ENCODE assay signal across 20 cellular contexts in the genomic region with DNA sequence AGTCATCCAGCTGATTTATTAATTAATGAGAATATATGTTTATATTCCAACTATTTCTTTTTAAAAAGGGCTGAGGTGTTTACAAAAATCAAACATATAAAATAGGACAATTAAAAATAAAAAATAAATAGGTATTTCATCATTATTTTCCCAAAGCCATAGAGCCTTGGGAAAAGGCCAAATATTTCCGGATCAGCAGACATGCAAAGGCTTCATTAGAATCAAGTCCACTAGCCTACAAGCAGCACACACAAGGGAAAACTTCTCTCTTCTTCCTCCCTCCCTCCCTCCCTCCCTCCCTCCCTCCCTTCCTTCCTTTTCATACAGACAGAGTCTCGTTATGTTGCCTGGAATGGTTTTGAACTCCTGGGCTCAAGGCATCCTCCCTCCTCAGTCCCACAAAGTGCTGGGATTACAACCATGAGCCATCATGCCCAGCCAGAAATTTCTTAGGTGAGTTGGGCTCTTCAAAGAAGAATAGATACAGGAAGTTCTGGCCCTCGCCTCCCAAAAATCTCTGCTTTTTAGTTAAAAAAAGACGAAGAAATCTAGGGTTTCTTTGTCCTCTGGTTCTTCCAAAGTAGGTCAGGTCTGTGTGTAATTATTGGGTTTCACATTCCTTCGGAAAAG.
DNase-seq lines count a peak whose midpoint lies in the region; ATAC-seq, FAIRE-seq and TF ChIP-seq lines count a peak whose summit lies in the region.
"Had no signal": no experiment of that assay in that cellular context is flagged by ENCODE, and none has a peak within 500 bp of the region (broad histone marks: within the 10 kb centered on the region; RNA-seq: fewer than 3 reads in every experiment).

No MANE protein-coding gene starts in this region.

- H3K9me3 Mint-ChIP-seq in astrocyte (ENCODE audit: unreplicated experiment): no peaks in the 10 kb centered on the region
- no peaks in the 10 kb centered on the region for H3K9me3 Mint-ChIP-seq in activated CD4-positive, alpha-beta T cell treated with anti-CD3 and anti-CD28 coated beads for 36 hours (ENCODE audit: low read depth)
- H3K9me3 Mint-ChIP-seq: activated CD8-positive, alpha-beta T cell treated with anti-CD3 and anti-CD28 coated beads for 36 hours; activated T-cell treated with anti-CD3 and anti-CD28 coated beads, Interleukin-2, amount 50 U/mL, for 72 hours; HFFc6; natural killer cell had no signal

- TF ChIP-seq POLR2A in gastroesophageal sphincter (IDR thresholded peaks at IDR 0.05): no peak

- no peak for FAIRE-seq in astrocyte (lab: Jason Lieb, UNC)
- FAIRE-seq: endometrium, HepG2 had no signal

- no peak for TF ChIP-seq EP300 in gastroesophageal sphincter (IDR thresholded peaks at IDR 0.05)

- ATAC-seq in HG03097 (IDR thresholded peaks at IDR 0.05; ENCODE audit: low FRiP score, unreplicated experiment) (no peak), gastroesophageal sphincter (no peak)
- no peak for ATAC-seq in activated CD4-positive, alpha-beta T cell treated with anti-CD3 and anti-CD28 coated beads for 36 hours
- ATAC-seq: activated CD8-positive, alpha-beta T cell treated with anti-CD3 and anti-CD28 coated beads for 36 hours; activated T-cell treated with anti-CD3 and anti-CD28 coated beads, Interleukin-2, amount 50 U/mL, for 72 hours; HepG2; natural killer cell; Right ventricle myocardium inferior had no signal

- H3K4me3 Mint-ChIP-seq in astrocyte (ENCODE audit: unreplicated experiment): no peak overlapping the region
- no peak overlapping the region for H3K4me3 Mint-ChIP-seq in activated CD4-positive, alpha-beta T cell treated with anti-CD3 and anti-CD28 coated beads for 36 hours
- H3K4me3 Mint-ChIP-seq: activated CD8-positive, alpha-beta T cell treated with anti-CD3 and anti-CD28 coated beads for 36 hours; activated naive CD8-positive, alpha-beta T cell; activated T-cell treated with anti-CD3 and anti-CD28 coated beads, Interleukin-2, amount 50 U/mL, for 72 hours; HFFc6; natural killer cell had no signal

- peaks cover 2% of the 10 kb centered on the region for H3K36me3 Mint-ChIP-seq in astrocyte (ENCODE audit: low read depth, unreplicated experiment)
- H3K36me3 Mint-ChIP-seq in activated CD4-positive, alpha-beta T cell treated with anti-CD3 and anti-CD28 coated beads for 36 hours (ENCODE audit: low read depth): peaks cover 4% of the 10 kb centered on the region
- H3K36me3 Mint-ChIP-seq: natural killer cell had no signal

- H3K9ac ChIP-seq in astrocyte (ENCODE audit: low read length): no peak overlapping the region

- H4K20me1 ChIP-seq in astrocyte (ENCODE audit: insufficient read depth, low read length): peaks cover 16% of the 10 kb centered on the region

- no peak overlapping the region for H2AFZ ChIP-seq in astrocyte (ENCODE audit: low read depth, low read length)

- H3K36me3 ChIP-seq in astrocyte (ENCODE audit: insufficient read depth, low read length) (no peaks in the 10 kb centered on the region), neutrophil (no peaks in the 10 kb centered on the region), gastroesophageal sphincter (no peaks in the 10 kb centered on the region)
- H3K36me3 ChIP-seq: MG63 had no signal

- H3K27ac Mint-ChIP-seq in astrocyte (ENCODE audit: unreplicated experiment): peak overlapping the region; percentile 72
- no peak overlapping the region for H3K27ac Mint-ChIP-seq in activated CD4-positive, alpha-beta T cell treated with anti-CD3 and anti-CD28 coated beads for 36 hours
- H3K27ac Mint-ChIP-seq: activated CD8-positive, alpha-beta T cell treated with anti-CD3 and anti-CD28 coated beads for 36 hours; activated naive CD8-positive, alpha-beta T cell; activated T-cell treated with anti-CD3 and anti-CD28 coated beads, Interleukin-2, amount 50 U/mL, for 72 hours; HFFc6 had no signal

- H3K27ac ChIP-seq in astrocyte (ENCODE audit: low read depth, low read length) (no peak overlapping the region), neutrophil (peak overlapping the region; percentile 23), gastroesophageal sphincter (no peak overlapping the region)

- no peak for TF ChIP-seq CTCF in astrocyte (IDR thresholded peaks at IDR 0.05; ENCODE audit: insufficient read depth, low read depth, low read length)
- TF ChIP-seq CTCF in fibroblast of pulmonary artery (IDR thresholded peaks at IDR 0.05; ENCODE audit: low read length, missing control alignments): no peak
- TF ChIP-seq CTCF in neutrophil (IDR thresholded peaks at IDR 0.05): no peak
- TF ChIP-seq CTCF in gastroesophageal sphincter (IDR thresholded peaks at IDR 0.05): no peak

- WGBS in gastroesophageal sphincter (ENCODE audit: low coverage in 1 of 2), 2 donors: 50 to 77% methylated on average over 3 to 5 of the region's 5 CpGs

- H3K9me3 ChIP-seq in astrocyte (ENCODE audit: insufficient read depth, low read depth, low read length): no peaks in the 10 kb centered on the region
- no peaks in the 10 kb centered on the region for H3K9me3 ChIP-seq in neutrophil
- H3K9me3 ChIP-seq in gastroesophageal sphincter: no peaks in the 10 kb centered on the region
- H3K9me3 ChIP-seq: MG63 had no signal

- no peak overlapping the region for H3K4me3 ChIP-seq in astrocyte (ENCODE audit: insufficient read depth, low read depth, low read length)
- H3K4me3 ChIP-seq in fibroblast of pulmonary artery (replicated peaks; ENCODE audit: low read depth, low read length): no peak overlapping the region
- no peak overlapping the region for H3K4me3 ChIP-seq in neutrophil (ENCODE audit: low read depth in 1 of 2, low read length in 1 of 2)
- H3K4me3 ChIP-seq in gastroesophageal sphincter: no peak overlapping the region
- H3K4me3 ChIP-seq: MG63 had no signal

- no peaks in the 10 kb centered on the region for H3K4me1 ChIP-seq in astrocyte (ENCODE audit: insufficient read depth, low read length)
- H3K4me1 ChIP-seq in neutrophil (ENCODE audit: control insufficient read depth in 1 of 2, insufficient read depth in 1 of 2, low read depth in 1 of 2, low read length in 1 of 2): peaks cover 43 to 58% of the 10 kb centered on the region in 2 experiments
- peaks cover 2 to 37% (median 7%) of the 10 kb centered on the region in 3 donors for H3K4me1 ChIP-seq in gastroesophageal sphincter

- DNase-seq in ELF-1 (ENCODE audit: low read depth, low spot score): peak; percentile 40
- no peak for DNase-seq in astrocyte (ENCODE audit: low read depth)
- peak; percentile 44 for DNase-seq in fibroblast of pulmonary artery (ENCODE audit: low read depth)
- no peak for DNase-seq in stimulated activated CD4-positive, alpha-beta T cell treated with anti-CD3 and anti-CD28 coated beads, Interleukin-4, amount 100 ng/mL, for 4 hours
- DNase-seq in activated CD4-positive, alpha-beta T cell treated with anti-CD3 and anti-CD28 coated beads for 36 hours: no peak
- DNase-seq: activated CD8-positive, alpha-beta T cell treated with anti-CD3 and anti-CD28 coated beads for 36 hours; activated T-cell treated with anti-CD3 and anti-CD28 coated beads, Interleukin-2, amount 50 U/mL, for 72 hours; EL; glutamatergic neuron; HFFc6; MG63; natural killer cell; T-helper 1 cell had no signal

- no peak overlapping the region for H3K4me2 ChIP-seq in astrocyte (ENCODE audit: low read length)

- peaks cover 6% of the 10 kb centered on the region for H3K79me2 ChIP-seq in astrocyte (ENCODE audit: insufficient read depth, low read length)

- peaks cover 6% of the 10 kb centered on the region for H3K4me1 Mint-ChIP-seq in astrocyte (ENCODE audit: low read depth, unreplicated experiment)
- H3K4me1 Mint-ChIP-seq in activated CD4-positive, alpha-beta T cell treated with anti-CD3 and anti-CD28 coated beads for 36 hours: peaks cover 36% of the 10 kb centered on the region

- intact Hi-C loops in activated CD4-positive, alpha-beta T cell treated with anti-CD3 and anti-CD28 coated beads for 36 hours (cut with DNase I, micrococcal nuclease): no loop called here

- POLR2A ChIA-PET in activated CD4-positive, alpha-beta T cell treated with anti-CD3 and anti-CD28 coated beads for 36 hours (lab: Charles Lee): no interaction called here

- CTCF ChIA-PET in activated CD4-positive, alpha-beta T cell treated with anti-CD3 and anti-CD28 coated beads for 36 hours (lab: Charles Lee): interaction anchor here (0.9 to 1.4 kb wide), 3 partner anchors 10 to 46 kb away, joined by 3 read pairs; no protein-coding TSS in a partner anchor

- H3K27me3 ChIP-seq in astrocyte (ENCODE audit: insufficient read depth, low read length) (no peaks in the 10 kb centered on the region), neutrophil (no peaks in the 10 kb centered on the region), gastroesophageal sphincter (no peaks in the 10 kb centered on the region)
- H3K27me3 ChIP-seq: MG63 had no signal

- H3K27me3 Mint-ChIP-seq in astrocyte (ENCODE audit: low read depth, unreplicated experiment): no peaks in the 10 kb centered on the region
- no peaks in the 10 kb centered on the region for H3K27me3 Mint-ChIP-seq in activated CD4-positive, alpha-beta T cell treated with anti-CD3 and anti-CD28 coated beads for 36 hours
- H3K27me3 Mint-ChIP-seq: activated CD8-positive, alpha-beta T cell treated with anti-CD3 and anti-CD28 coated beads for 36 hours; activated naive CD8-positive, alpha-beta T cell had no signal

Comparison
In these comparisons a context has a peak if more than half of its experiments do, and no peak if none do; other contexts are left out.
1. DNase-seq: peak in ELF-1 (single experiment) and fibroblast of pulmonary artery (single experiment); none in astrocyte (single experiment), stimulated activated CD4-positive, alpha-beta T cell treated with anti-CD3 and anti-CD28 coated beads, Interleukin-4, amount 100 ng/mL, for 4 hours (0 of 2) and activated CD4-positive, alpha-beta T cell treated with anti-CD3 and anti-CD28 coated beads for 36 hours (single experiment).